In the genomic region with DNA sequence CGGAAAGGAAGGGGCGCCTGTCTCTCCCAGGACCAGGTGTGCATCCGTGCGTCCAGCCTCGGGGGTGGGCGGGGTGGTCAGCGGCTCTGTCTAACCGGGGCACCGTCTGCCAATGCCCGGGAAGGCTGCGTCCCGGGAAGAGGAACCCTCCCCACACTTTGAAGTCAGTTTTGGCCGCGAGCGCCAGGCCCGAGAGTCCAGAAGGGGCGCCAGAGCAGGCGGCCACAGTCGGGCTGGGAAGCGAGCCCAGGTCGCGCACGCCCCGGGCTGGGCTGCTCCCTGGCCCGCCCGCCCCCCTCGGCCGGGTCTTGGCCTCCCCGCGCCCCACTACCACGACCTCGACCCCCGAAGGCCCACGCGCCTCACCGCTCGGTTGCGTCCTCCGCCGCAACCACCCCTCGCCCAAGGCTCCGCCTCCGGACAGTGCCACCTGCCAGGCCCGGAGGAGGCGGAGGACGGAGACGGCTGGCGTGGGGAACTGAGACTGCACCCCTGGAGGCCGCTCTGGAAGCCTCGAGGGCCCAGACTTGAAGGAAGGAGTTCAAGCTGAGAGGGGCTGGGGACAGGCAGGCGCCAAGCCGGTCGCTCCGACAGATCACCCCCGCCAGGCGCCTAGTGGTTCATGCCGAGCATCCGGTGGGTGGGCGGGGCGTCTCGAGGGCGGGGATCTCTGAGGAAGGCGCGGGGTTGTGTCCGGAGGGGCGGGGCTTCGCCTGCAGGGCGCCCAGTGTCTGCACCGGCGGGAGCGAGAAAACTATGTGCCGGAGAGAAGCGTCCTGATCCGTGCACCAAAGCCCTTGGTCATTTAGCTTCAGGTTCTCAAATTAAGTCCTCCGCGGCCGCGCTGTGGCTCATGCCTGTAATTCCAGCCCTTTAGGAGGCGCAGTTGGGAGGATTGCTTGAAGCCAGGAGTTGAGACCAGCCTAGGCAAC, we compare ENCODE assay signal across 8 cellular contexts. TPM values are rescaled to one million over a fixed set of nuclear protein-coding genes. Genes with fewer than 3 reads are reported as not detected.
DNase-seq lines count a peak whose midpoint lies in the region; ATAC-seq and TF ChIP-seq lines count a peak whose summit lies in the region.

Gene BRAT1, minus strand, starts transcription at position 404 of the 932 bp plus-strand sequence. CDS start 1,093 bp downstream, outside the sequence.

- peak; percentile 9 for TF ChIP-seq CTCF in coronary artery (IDR thresholded peaks at IDR 0.05)

- H3K4me3 Mint-ChIP-seq in activated CD4-positive, alpha-beta T cell treated with anti-CD3 and anti-CD28 coated beads, Interleukin-2, amount 10 ng/mL, durations not matched to agents 24 days and 14 days = peak within 1 kb of the TSS; percentile 90

- DNase-seq in GM19240 (ENCODE audit: insufficient read length, low spot score) (peak; percentile 85), NCI-H526 (lab: John Stamatoyannopoulos, UW) (peak; percentile 88 to 97), coronary artery (ENCODE audit: low spot score) (peak; percentile 97), left kidney (ENCODE audit: low read depth, low spot score) (peak; percentile 98)
- peak; percentile 97 for DNase-seq in activated CD4-positive, alpha-beta T cell treated with anti-CD3 and anti-CD28 coated beads, Interleukin-2, amount 10 ng/mL, durations not matched to agents 24 days and 14 days
- peak; percentile 96 to 98 for DNase-seq in stimulated activated CD4-positive, alpha-beta T cell treated with anti-CD3 and anti-CD28 coated beads, Interleukin-2, amount 100 ng/mL, for 24 hours

- H3K36me3 ChIP-seq in BLaER1 treated with 17β-estradiol and CSF1 and Interleukin-3, amounts not matched to agents 10 nM and 100 nM = peaks cover 16 to 33% (median 22%) of the 10 kb centered on the region in 11 experiments; a peak in 21 of 22 replicates

- intact Hi-C loops in activated CD4-positive, alpha-beta T cell treated with anti-CD3 and anti-CD28 coated beads, Interleukin-2, amount 10 ng/mL, durations not matched to agents 24 days and 14 days (cut with micrococcal nuclease) = loop anchor here (1.0 to 10.0 kb wide), 7 partner anchors 25 to 203 kb away; partner anchors contain the start of genes CHST12, EIF3B and TTYH3

- H3K36me3 Mint-ChIP-seq in activated CD4-positive, alpha-beta T cell treated with anti-CD3 and anti-CD28 coated beads, Interleukin-2, amount 10 ng/mL, durations not matched to agents 24 days and 14 days (ENCODE audit: low read depth) = peaks cover 20% of the 10 kb centered on the region

- H3K4me2 ChIP-seq in BLaER1 treated with 17β-estradiol and CSF1 and Interleukin-3, amounts not matched to agents 10 nM and 100 nM = peak within 1 kb of the TSS; percentile 97 to 100 (median 99)

- peak within 1 kb of the TSS; percentile 60 to 79 (median 70) for H3K4me3 ChIP-seq in BLaER1 treated with 17β-estradiol and CSF1 and Interleukin-3, amounts not matched to agents 10 nM and 100 nM
- H3K4me3 ChIP-seq in coronary artery = peak within 1 kb of the TSS; percentile 88

- H3K27ac ChIP-seq in BLaER1 treated with 17β-estradiol and CSF1 and Interleukin-3, amounts not matched to agents 10 nM and 100 nM = peak within 1 kb of the TSS; percentile 95 to 100 (median 100)
- peak within 1 kb of the TSS; percentile 96 to 99 for H3K27ac ChIP-seq in coronary artery

- H3K27ac Mint-ChIP-seq in activated CD4-positive, alpha-beta T cell treated with anti-CD3 and anti-CD28 coated beads, Interleukin-2, amount 10 ng/mL, durations not matched to agents 24 days and 14 days = peak within 1 kb of the TSS; percentile 92

- H3K4me1 Mint-ChIP-seq in activated CD4-positive, alpha-beta T cell treated with anti-CD3 and anti-CD28 coated beads, Interleukin-2, amount 10 ng/mL, durations not matched to agents 24 days and 14 days = peaks cover 29% of the 10 kb centered on the region

- peak; percentile 53 for ATAC-seq in HG03469 (IDR thresholded peaks at IDR 0.05; ENCODE audit: unreplicated experiment)

- H4K20me1 ChIP-seq in BLaER1 treated with 17β-estradiol and CSF1 and Interleukin-3, amounts not matched to agents 10 nM and 100 nM = peaks cover 0 to 23% (median 12%) of the 10 kb centered on the region in 11 experiments; a peak in 12 of 22 replicates

- no peaks in the 10 kb centered on the region for H3K27me3 ChIP-seq in BLaER1 treated with 17β-estradiol and CSF1 and Interleukin-3, amounts not matched to agents 10 nM and 100 nM

- H3K9ac ChIP-seq in BLaER1 treated with 17β-estradiol and CSF1 and Interleukin-3, amounts not matched to agents 10 nM and 100 nM = peak within 1 kb of the TSS; percentile 91 to 100 (median 99)

- no peaks in the 10 kb centered on the region for H3K9me3 Mint-ChIP-seq in activated CD4-positive, alpha-beta T cell treated with anti-CD3 and anti-CD28 coated beads, Interleukin-2, amount 10 ng/mL, durations not matched to agents 24 days and 14 days

- H3K27me3 Mint-ChIP-seq in activated CD4-positive, alpha-beta T cell treated with anti-CD3 and anti-CD28 coated beads, Interleukin-2, amount 10 ng/mL, durations not matched to agents 24 days and 14 days = no peaks in the 10 kb centered on the region

- H3K4me1 ChIP-seq in BLaER1 treated with 17β-estradiol and CSF1 and Interleukin-3, amounts not matched to agents 10 nM and 100 nM = peaks cover 59 to 74% (median 65%) of the 10 kb centered on the region in 10 experiments

- H3K9me3 ChIP-seq in BLaER1 treated with 17β-estradiol and CSF1 and Interleukin-3, amounts not matched to agents 10 nM and 100 nM (replicated peaks in 1 of 11) = no peaks in the 10 kb centered on the region

RNA-seq across cellular contexts. Expression of gene BRAT1, which starts in this region (rescaled TPM):
- 39.5 and 40.9 TPM in 2 replicates for total RNA-seq in activated CD4-positive, alpha-beta T cell treated with anti-CD3 and anti-CD28 coated beads, Interleukin-2, amount 10 ng/mL, durations not matched to agents 24 days and 14 days

Comparison
In these comparisons a context has a peak if more than half of its experiments do, and no peak if none do; other contexts are left out.
1. Peak in every context shown above with its lines: DNase-seq, ATAC-seq, H3K4me3 ChIP-seq and H3K27ac ChIP-seq.